ENCODE assay signal across 13 cellular contexts in genomic region chr12:116133149-116133548, GRCh38.
DNase-seq lines count a peak whose midpoint lies in the region; ATAC-seq and TF ChIP-seq lines count a peak whose summit lies in the region.
"Had no signal": no experiment of that assay in that cellular context is flagged by ENCODE, and none has a peak within 500 bp of the region (broad histone marks: within the 10 kb centered on the region; RNA-seq: fewer than 3 reads in every experiment).

No MANE protein-coding gene starts in this region.

- H3K4me1 ChIP-seq in right lobe of liver = peaks cover 0 to 31% (median 10%) of the 10 kb centered on the region in 4 donors
- peaks cover 62% of the 10 kb centered on the region for H3K4me1 ChIP-seq in upper lobe of right lung
- peaks cover 7% of the 10 kb centered on the region for H3K4me1 ChIP-seq in effector memory CD4-positive, alpha-beta T cell (ENCODE audit: control insufficient read depth, insufficient read depth, low read length, poor library complexity, severe bottlenecking)

- 33% methylated on average over 2 of the region's 2 CpGs for WGBS in right lobe of liver (ENCODE audit: insufficient coverage, low coverage, low lambda C conversion rate, missing lambda C conversion rate)

- peak overlapping the region in 2 of 3 donors; percentile 37 to 54 for H3K27ac ChIP-seq in right lobe of liver
- no peak overlapping the region for H3K27ac ChIP-seq in upper lobe of right lung
- H3K27ac ChIP-seq in effector memory CD4-positive, alpha-beta T cell (ENCODE audit: insufficient read depth, low read length, poor library complexity, severe bottlenecking) = no peak overlapping the region
- H3K27ac ChIP-seq: Peyer's patch had no signal

- no peak for DNase-seq in activated naive CD8-positive, alpha-beta T cell treated with anti-CD3 and anti-CD28 coated beads for 36 hours
- no peak for DNase-seq in activated B cell treated with CpG ODN at 0.5 μM for 24 hours
- DNase-seq in right lobe of liver = no peak
- DNase-seq in upper lobe of right lung = no peak
- no peak for DNase-seq in DMS153 (lab: John Stamatoyannopoulos, UW)
- no peak for DNase-seq in effector memory CD4-positive, alpha-beta T cell
- no peak for DNase-seq in NCI-H2196 (lab: John Stamatoyannopoulos, UW; ENCODE audit: unreplicated experiment)
- DNase-seq: activated gamma-delta T cell, naive B cell, NCI-H187 treated with DMSO at 0.1 percent for 48 hours, Peyer's patch, stomach had no signal

- TF ChIP-seq CTCF in activated B cell treated with CpG ODN at 0.5 μM for 24 hours (IDR thresholded peaks at IDR 0.05) (no peak), right lobe of liver (IDR thresholded peaks at IDR 0.05) (no peak), upper lobe of right lung (IDR thresholded peaks at IDR 0.05) (no peak)

- no peak for TF ChIP-seq POLR2A in right lobe of liver (IDR thresholded peaks at IDR 0.05)

- intact Hi-C loops in activated B cell treated with CpG ODN at 0.5 μM for 24 hours (cut with micrococcal nuclease) = no loop called here
- intact Hi-C loops in right lobe of liver (cut with DNase I) = no loop called here
- intact Hi-C loops in upper lobe of right lung (cut with DNase I) = no loop called here

- no peaks in the 10 kb centered on the region for H3K9me3 ChIP-seq in right lobe of liver
- no peaks in the 10 kb centered on the region for H3K9me3 ChIP-seq in upper lobe of right lung
- no peaks in the 10 kb centered on the region for H3K9me3 ChIP-seq in effector memory CD4-positive, alpha-beta T cell (ENCODE audit: control insufficient read depth, low read length)
- H3K9me3 ChIP-seq: Peyer's patch, stomach had no signal

- peaks cover 77% of the 10 kb centered on the region for H3K4me1 Mint-ChIP-seq in activated naive CD8-positive, alpha-beta T cell (ENCODE audit: low read depth)
- H3K4me1 Mint-ChIP-seq in activated naive CD8-positive, alpha-beta T cell treated with anti-CD3 and anti-CD28 coated beads for 36 hours = peaks cover 66% of the 10 kb centered on the region
- peaks cover 69% of the 10 kb centered on the region for H3K4me1 Mint-ChIP-seq in activated B cell treated with CpG ODN at 0.5 μM for 24 hours

- H3K4me3 Mint-ChIP-seq in activated naive CD8-positive, alpha-beta T cell = no peak overlapping the region
- no peak overlapping the region for H3K4me3 Mint-ChIP-seq in activated naive CD8-positive, alpha-beta T cell treated with anti-CD3 and anti-CD28 coated beads for 36 hours
- H3K4me3 Mint-ChIP-seq in activated B cell treated with CpG ODN at 0.5 μM for 24 hours = peak overlapping the region; percentile 21

- no peaks in the 10 kb centered on the region for H3K36me3 Mint-ChIP-seq in activated naive CD8-positive, alpha-beta T cell
- peaks cover 6% of the 10 kb centered on the region for H3K36me3 Mint-ChIP-seq in activated naive CD8-positive, alpha-beta T cell treated with anti-CD3 and anti-CD28 coated beads for 36 hours
- H3K36me3 Mint-ChIP-seq in activated B cell treated with CpG ODN at 0.5 μM for 24 hours (ENCODE audit: low read depth) = no peaks in the 10 kb centered on the region
- H3K36me3 Mint-ChIP-seq: naive B cell had no signal

- peak; percentile 28 for ATAC-seq in activated B cell treated with CpG ODN at 0.5 μM for 24 hours (ENCODE audit: low read depth)
- ATAC-seq in right lobe of liver = peak; percentile 83 to 88 (median 86)
- ATAC-seq in upper lobe of right lung = peak; percentile 91

- H3K36me3 ChIP-seq in right lobe of liver (no peaks in the 10 kb centered on the region), upper lobe of right lung (no peaks in the 10 kb centered on the region)
- H3K36me3 ChIP-seq in effector memory CD4-positive, alpha-beta T cell (ENCODE audit: control insufficient read depth, insufficient read depth, low read length) = no peaks in the 10 kb centered on the region
- H3K36me3 ChIP-seq: Peyer's patch, stomach had no signal

- H3K27me3 ChIP-seq in right lobe of liver (no peaks in the 10 kb centered on the region), upper lobe of right lung (no peaks in the 10 kb centered on the region)
- no peaks in the 10 kb centered on the region for H3K27me3 ChIP-seq in effector memory CD4-positive, alpha-beta T cell (replicated peaks; ENCODE audit: control insufficient read depth, insufficient read depth, low read length, poor library complexity, severe bottlenecking)
- H3K27me3 ChIP-seq: Peyer's patch, stomach had no signal

- no peaks in the 10 kb centered on the region for H3K9me3 Mint-ChIP-seq in activated naive CD8-positive, alpha-beta T cell (ENCODE audit: low read depth)
- H3K9me3 Mint-ChIP-seq in activated naive CD8-positive, alpha-beta T cell treated with anti-CD3 and anti-CD28 coated beads for 36 hours = no peaks in the 10 kb centered on the region
- no peaks in the 10 kb centered on the region for H3K9me3 Mint-ChIP-seq in activated B cell treated with CpG ODN at 0.5 μM for 24 hours
- H3K9me3 Mint-ChIP-seq: naive B cell had no signal

- CTCF ChIA-PET in activated B cell treated with CpG ODN at 0.5 μM for 24 hours (lab: Charles Lee) = interaction anchor here (0.7 kb wide), 1 partner anchor 15 kb away, joined by 3 read pairs; no protein-coding TSS in a partner anchor

- H3K4me3 ChIP-seq in right lobe of liver = peak overlapping the region in 1 of 3 donors; percentile 5
- H3K4me3 ChIP-seq in upper lobe of right lung = no peak overlapping the region
- no peak overlapping the region for H3K4me3 ChIP-seq in effector memory CD4-positive, alpha-beta T cell (ENCODE audit: insufficient read depth, low read depth, low read length, poor library complexity, severe bottlenecking)
- H3K4me3 ChIP-seq: Peyer's patch, stomach had no signal

- no peaks in the 10 kb centered on the region for H3K27me3 Mint-ChIP-seq in activated naive CD8-positive, alpha-beta T cell
- no peaks in the 10 kb centered on the region for H3K27me3 Mint-ChIP-seq in activated naive CD8-positive, alpha-beta T cell treated with anti-CD3 and anti-CD28 coated beads for 36 hours
- no peaks in the 10 kb centered on the region for H3K27me3 Mint-ChIP-seq in activated B cell treated with CpG ODN at 0.5 μM for 24 hours
- H3K27me3 Mint-ChIP-seq: naive B cell had no signal

- POLR2A ChIA-PET in activated B cell treated with CpG ODN at 0.5 μM for 24 hours (lab: Charles Lee) = interaction anchor here (0.5 to 1.0 kb wide), 2 partner anchors 14 to 27 kb away, joined by 3 read pairs; no protein-coding TSS in a partner anchor

- H3K27ac Mint-ChIP-seq in activated naive CD8-positive, alpha-beta T cell = peak overlapping the region; percentile 16
- H3K27ac Mint-ChIP-seq in activated naive CD8-positive, alpha-beta T cell treated with anti-CD3 and anti-CD28 coated beads for 36 hours = no peak overlapping the region
- H3K27ac Mint-ChIP-seq in activated B cell treated with CpG ODN at 0.5 μM for 24 hours = peak overlapping the region; percentile 20

Comparison
In these comparisons a context has a peak if more than half of its experiments do, and no peak if none do; other contexts are left out.
1. ATAC-seq: peak in every context shown above with its lines; median percentile 91 in upper lobe of right lung; 86 in right lobe of liver; 28 in activated B cell treated with CpG ODN at 0.5 μM for 24 hours.
2. H3K27ac ChIP-seq: peak in right lobe of liver (2 of 3); none in upper lobe of right lung (single experiment) and effector memory CD4-positive, alpha-beta T cell (single experiment).